ENCODE assay signal across 10 cellular contexts in the genomic region with DNA sequence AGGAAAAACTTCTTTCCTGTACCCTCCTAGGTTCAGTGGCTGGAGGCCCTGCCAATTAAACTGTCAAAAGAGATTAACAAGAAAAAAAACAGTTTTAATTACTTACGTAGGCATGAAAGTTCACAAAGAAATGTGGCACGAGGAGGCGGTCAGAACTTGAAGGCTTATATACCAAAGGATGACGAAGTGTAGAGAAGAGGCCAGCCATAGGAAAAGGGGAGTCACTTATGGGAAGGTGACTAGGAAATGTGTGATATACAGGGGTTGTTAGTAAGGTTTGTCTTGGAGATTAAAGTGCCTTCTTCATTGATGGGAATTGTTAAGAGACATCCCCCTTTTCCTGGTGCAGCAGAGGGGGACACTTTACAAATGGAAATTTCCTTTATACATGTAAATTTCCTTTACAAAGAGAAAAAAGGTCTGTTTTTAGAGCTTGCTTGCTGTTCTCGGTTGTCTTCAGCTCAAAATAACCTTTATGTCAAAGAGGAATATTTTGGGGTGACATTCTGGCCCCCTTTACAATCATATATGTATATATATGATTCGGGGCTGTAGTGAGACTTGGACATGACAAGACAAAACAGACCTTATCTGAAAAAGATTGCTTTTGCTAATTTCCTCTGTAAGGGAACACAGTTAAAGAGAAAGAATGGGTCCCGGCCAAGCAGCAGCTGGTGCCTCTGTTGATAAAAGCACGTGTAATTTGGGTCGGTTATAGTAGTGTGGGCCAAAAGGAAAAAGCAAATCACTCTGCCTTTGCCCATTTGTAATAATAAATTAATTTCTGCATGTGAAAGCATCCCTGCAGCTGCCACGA. TPM values are rescaled to one million over a fixed set of nuclear protein-coding genes. Genes with fewer than 3 reads are reported as not detected.
A peak's percentile ranks its signal among the peaks of the same experiment; 100 is the strongest.
DNase-seq lines count a peak whose midpoint lies in the region; ATAC-seq, FAIRE-seq and TF ChIP-seq lines count a peak whose summit lies in the region.
"Had no signal": no experiment of that assay in that cellular context is flagged by ENCODE, and none has a peak within 500 bp of the region (broad histone marks: within the 10 kb centered on the region; RNA-seq: fewer than 3 reads in every experiment).

No MANE protein-coding gene starts in this region.

- DNase-seq in NCI-H2171 treated with DMSO at 0.1 percent for 48 hours (lab: John Stamatoyannopoulos, UW) (peak; percentile 18), NCI-H2171 (lab: John Stamatoyannopoulos, UW) (no peak), bronchial epithelial cell (ENCODE audit: low read depth) (peak; percentile 47), kidney tubule cell (ENCODE audit: low spot score) (peak; percentile 35), thyroid gland (peak in 1 of 2 donors; percentile 42), HK-2 (ENCODE audit: unreplicated experiment) (no peak), GM12891 (ENCODE audit: insufficient read length, low spot score) (no peak)
- DNase-seq: NCI-H2107; stimulated activated naive CD4-positive, alpha-beta T cell had no signal

- FAIRE-seq in bronchial epithelial cell (lab: Jason Lieb, UNC) (no peak), GM12891 (lab: Jason Lieb, UNC) (no peak)

- TF ChIP-seq CTCF in bronchial epithelial cell (IDR thresholded peaks at IDR 0.05; ENCODE audit: insufficient read depth, low read length, severe bottlenecking): no peak
- TF ChIP-seq CTCF in thyroid gland (IDR thresholded peaks at IDR 0.05): no peak

- H3K27me3 ChIP-seq in bronchial epithelial cell (ENCODE audit: control insufficient read depth, insufficient read depth, low read length): no peaks in the 10 kb centered on the region
- no peaks in the 10 kb centered on the region for H3K27me3 ChIP-seq in thyroid gland

- 43 to 53% methylated on average over 10 of the region's 10 CpGs for WGBS in thyroid gland, 2 donors

- H3K36me3 ChIP-seq in bronchial epithelial cell (ENCODE audit: control insufficient read depth, insufficient read depth, low read length): no peaks in the 10 kb centered on the region
- H3K36me3 ChIP-seq in thyroid gland: no peaks in the 10 kb centered on the region

- ATAC-seq in GM19324 (IDR thresholded peaks at IDR 0.05; ENCODE audit: low FRiP score, unreplicated experiment): no peak

- peaks cover 66 to 69% of the 10 kb centered on the region in 2 donors for H3K4me1 ChIP-seq in thyroid gland

- peak overlapping the region; percentile 52 to 85 (median 84) for H3K27ac ChIP-seq in thyroid gland

- intact Hi-C loops in thyroid gland (cut with DNase I): no loop called here

- H3K9me3 ChIP-seq in thyroid gland: no peaks in the 10 kb centered on the region

- TF ChIP-seq POLR2A in thyroid gland (IDR thresholded peaks at IDR 0.05) (no peak), GM12891 (IDR thresholded peaks at IDR 0.05; ENCODE audit: low read depth, low read length) (no peak)

- no peak overlapping the region for H3K4me3 ChIP-seq in bronchial epithelial cell (ENCODE audit: low read depth, low read length)
- no peak overlapping the region for H3K4me3 ChIP-seq in thyroid gland (replicated peaks in 1 of 3)

TF ChIP-seq in GM12891, 5 proteins besides CTCF, POLR2A, EP300 and RAD21:
- TF ChIP-seq PAX5 (IDR thresholded peaks at IDR 0.05; ENCODE audit: insufficient read depth, low read length, severe bottlenecking) (no peak), TAF1 (IDR thresholded peaks at IDR 0.05; ENCODE audit: low read depth, low read length) (no peak), POU2F2 (IDR thresholded peaks at IDR 0.05; ENCODE audit: low read depth, low read length) (no peak), SPI1 (IDR thresholded peaks at IDR 0.05; ENCODE audit: low read depth, low read length) (no peak), POLR2AphosphoS5 (IDR thresholded peaks at IDR 0.05; ENCODE audit: low read depth, low read length) (no peak)

RNA-seq across cellular contexts. Expression of a gene that starts 38.6 kb away (rescaled TPM):
- total RNA-seq in bronchial epithelial cell (36.6 and 51.2 TPM in 2 replicates), thyroid gland (100 to 1,000 TPM; 314 to 379 (median 342) TPM)
- polyA plus RNA-seq in GM12891 (2012; ENCODE audit: low read depth, missing spikeins): 10.6 TPM

Comparison
In these comparisons a context has a peak if more than half of its experiments do, and no peak if none do; other contexts are left out.
1. DNase-seq: peak in NCI-H2171 treated with DMSO at 0.1 percent for 48 hours (single experiment), bronchial epithelial cell (single experiment) and kidney tubule cell (single experiment); none in NCI-H2171 (single experiment), HK-2 (single experiment) and GM12891 (single experiment).